24 cellular contexts compared by ENCODE assay signal in genomic region chr7:66258409-66258808, GRCh38. TPM values are rescaled to one million over a fixed set of nuclear protein-coding genes. Genes with fewer than 3 reads are reported as not detected.
DNase-seq lines count a peak whose midpoint lies in the region; ATAC-seq and TF ChIP-seq lines count a peak whose summit lies in the region.
"Had no signal": no experiment of that assay in that cellular context is flagged by ENCODE, and none has a peak within 500 bp of the region (broad histone marks: within the 10 kb centered on the region; RNA-seq: fewer than 3 reads in every experiment).

No MANE protein-coding gene starts in this region.

- H3K4me1 ChIP-seq in breast epithelium (no peaks in the 10 kb centered on the region), esophagus squamous epithelium (peaks cover 0 to 32% (median 6%) of the 10 kb centered on the region in 3 donors), muscle layer of duodenum (ENCODE audit: control insufficient read depth in 1 of 2, insufficient read depth in 2 of 2, low read length in 2 of 2) (no peaks in the 10 kb centered on the region), vagina (peaks cover 20% of the 10 kb centered on the region), mucosa of descending colon (ENCODE audit: low read depth) (no peaks in the 10 kb centered on the region)
- H3K4me1 ChIP-seq in naive thymus-derived CD4-positive, alpha-beta T cell (ENCODE audit: control insufficient read depth in 2 of 2, insufficient read depth in 2 of 2, low read length in 2 of 2) = no peaks in the 10 kb centered on the region
- H3K4me1 ChIP-seq: BLaER1, prostate gland had no signal

- H3K9me3 ChIP-seq in breast epithelium = no peaks in the 10 kb centered on the region
- H3K9me3 ChIP-seq in esophagus squamous epithelium = no peaks in the 10 kb centered on the region
- H3K9me3 ChIP-seq in muscle layer of duodenum (ENCODE audit: control insufficient read depth in 1 of 2, low read length in 2 of 2) = no peaks in the 10 kb centered on the region
- no peaks in the 10 kb centered on the region for H3K9me3 ChIP-seq in vagina
- H3K9me3 ChIP-seq in naive thymus-derived CD4-positive, alpha-beta T cell (ENCODE audit: control insufficient read depth in 2 of 3, low read length in 3 of 3) = no peaks in the 10 kb centered on the region
- peaks cover under 1% of the 10 kb centered on the region for H3K9me3 ChIP-seq in mucosa of descending colon
- H3K9me3 ChIP-seq: prostate gland, upper lobe of left lung had no signal

- H3K9me3 Mint-ChIP-seq in MCF 10A (ENCODE audit: unreplicated experiment) = no peaks in the 10 kb centered on the region
- H3K9me3 Mint-ChIP-seq in naive thymus-derived CD4-positive, alpha-beta T cell = peaks cover 0 to 4% (median 2%) of the 10 kb centered on the region in 11 donors
- H3K9me3 Mint-ChIP-seq: effector memory CD8-positive, alpha-beta T cell; stimulated activated memory B cell treated with anti-CD40 and anti-IgM and Interleukin-4, amounts not matched to agents 10 μg/mL and 1 μg/mL and 100 μg/mL, for 72 hours had no signal

- ATAC-seq in HG03135 (IDR thresholded peaks at IDR 0.05; ENCODE audit: unreplicated experiment) (no peak), mucosa of descending colon (no peak)
- no peak for ATAC-seq in naive thymus-derived CD4-positive, alpha-beta T cell
- ATAC-seq: effector memory CD8-positive, alpha-beta T cell; left ventricle myocardium superior; stimulated activated memory B cell treated with anti-CD40 and anti-IgM and Interleukin-4, amounts not matched to agents 10 μg/mL and 1 μg/mL and 100 μg/mL, for 72 hours had no signal

- no peak overlapping the region for H3K4me3 Mint-ChIP-seq in MCF 10A (ENCODE audit: unreplicated experiment)
- H3K4me3 Mint-ChIP-seq in naive thymus-derived CD4-positive, alpha-beta T cell = no peak overlapping the region
- H3K4me3 Mint-ChIP-seq: activated naive CD8-positive, alpha-beta T cell treated with anti-CD3 and anti-CD28 coated beads, Interleukin-2, amount 10 ng/mL, durations not matched to agents 7 days and 5 days; activated T-cell treated with anti-CD3 and anti-CD28 coated beads, Interleukin-2, amount 50 U/mL, for 24 hours; effector memory CD8-positive, alpha-beta T cell; H9; stimulated activated memory B cell treated with anti-CD40 and anti-IgM and Interleukin-4, amounts not matched to agents 10 μg/mL and 1 μg/mL and 100 μg/mL, for 72 hours had no signal

- H3K4me3 ChIP-seq in breast epithelium = no peak overlapping the region
- no peak overlapping the region for H3K4me3 ChIP-seq in esophagus squamous epithelium
- H3K4me3 ChIP-seq in muscle layer of duodenum (ENCODE audit: low read depth in 1 of 2, low read length in 2 of 2) = no peak overlapping the region
- H3K4me3 ChIP-seq in vagina = no peak overlapping the region
- no peak overlapping the region for H3K4me3 ChIP-seq in naive thymus-derived CD4-positive, alpha-beta T cell (ENCODE audit: low read length)
- H3K4me3 ChIP-seq in mucosa of descending colon = no peak overlapping the region
- H3K4me3 ChIP-seq: BLaER1, prostate gland, upper lobe of left lung had no signal

- H3K36me3 ChIP-seq in breast epithelium = no peaks in the 10 kb centered on the region
- no peaks in the 10 kb centered on the region for H3K36me3 ChIP-seq in esophagus squamous epithelium
- H3K36me3 ChIP-seq in muscle layer of duodenum (ENCODE audit: control insufficient read depth in 1 of 2, insufficient read depth in 2 of 2, low read length in 2 of 2) = peaks cover 0 to 24% of the 10 kb centered on the region in 2 donors
- H3K36me3 ChIP-seq in vagina = no peaks in the 10 kb centered on the region
- H3K36me3 ChIP-seq in naive thymus-derived CD4-positive, alpha-beta T cell (ENCODE audit: control insufficient read depth in 2 of 3, insufficient read depth in 3 of 3, low read length in 3 of 3) = no peaks in the 10 kb centered on the region
- no peaks in the 10 kb centered on the region for H3K36me3 ChIP-seq in mucosa of descending colon (ENCODE audit: low read depth)
- H3K36me3 ChIP-seq: prostate gland, upper lobe of left lung had no signal

- 41 to 46% methylated on average over 5 of the region's 5 CpGs for WGBS in esophagus squamous epithelium, 2 donors

- peaks cover 5% of the 10 kb centered on the region for H3K4me1 Mint-ChIP-seq in MCF 10A (ENCODE audit: insufficient read depth, unreplicated experiment)
- no peaks in the 10 kb centered on the region for H3K4me1 Mint-ChIP-seq in naive thymus-derived CD4-positive, alpha-beta T cell
- H3K4me1 Mint-ChIP-seq: activated naive CD8-positive, alpha-beta T cell treated with anti-CD3 and anti-CD28 coated beads, Interleukin-2, amount 10 ng/mL, durations not matched to agents 7 days and 5 days; stimulated activated memory B cell treated with anti-CD40 and anti-IgM and Interleukin-4, amounts not matched to agents 10 μg/mL and 1 μg/mL and 100 μg/mL, for 72 hours had no signal

- BruUV-seq in MCF 10A (replicated peaks; lab: Mats Ljungman, UMichigan) = no TSS peak

- CTCF ChIA-PET in MCF 10A (lab: Yijun Ruan, JAX) = no interaction called here
- CTCF ChIA-PET in naive thymus-derived CD4-positive, alpha-beta T cell (lab: Charles Lee) = no interaction called here

- H3K27ac Mint-ChIP-seq in MCF 10A (ENCODE audit: low read depth, unreplicated experiment) = no peak overlapping the region
- H3K27ac Mint-ChIP-seq in naive thymus-derived CD4-positive, alpha-beta T cell = no peak overlapping the region
- H3K27ac Mint-ChIP-seq: activated naive CD8-positive, alpha-beta T cell treated with anti-CD3 and anti-CD28 coated beads, Interleukin-2, amount 10 ng/mL, durations not matched to agents 7 days and 5 days; activated T-cell treated with anti-CD3 and anti-CD28 coated beads, Interleukin-2, amount 50 U/mL, for 24 hours; effector memory CD8-positive, alpha-beta T cell; stimulated activated memory B cell treated with anti-CD40 and anti-IgM and Interleukin-4, amounts not matched to agents 10 μg/mL and 1 μg/mL and 100 μg/mL, for 72 hours had no signal

- no peak for TF ChIP-seq CTCF in breast epithelium (IDR thresholded peaks at IDR 0.05)
- no peak for TF ChIP-seq CTCF in MCF 10A (IDR thresholded peaks at IDR 0.05; ENCODE audit: unreplicated experiment)
- TF ChIP-seq CTCF in esophagus squamous epithelium (IDR thresholded peaks at IDR 0.05) = no peak
- TF ChIP-seq CTCF in vagina (IDR thresholded peaks at IDR 0.05) = no peak
- TF ChIP-seq CTCF in mucosa of descending colon (IDR thresholded peaks at IDR 0.05) = no peak

- H3K27ac ChIP-seq in breast epithelium (peak overlapping the region; percentile 18 to 46), esophagus squamous epithelium (peak overlapping the region; percentile 9 to 73 (median 56)), muscle layer of duodenum (ENCODE audit: low read length) (peak overlapping the region; percentile 57), vagina (peak overlapping the region; percentile 34)
- no peak overlapping the region for H3K27ac ChIP-seq in naive thymus-derived CD4-positive, alpha-beta T cell (ENCODE audit: low read depth, low read length)
- H3K27ac ChIP-seq: 22Rv1, BLaER1, prostate gland, upper lobe of left lung had no signal

- no peaks in the 10 kb centered on the region for H3K27me3 Mint-ChIP-seq in MCF 10A (ENCODE audit: insufficient read depth, unreplicated experiment)
- H3K27me3 Mint-ChIP-seq in naive thymus-derived CD4-positive, alpha-beta T cell = peaks cover 0 to 8% (median 2%) of the 10 kb centered on the region in 5 donors
- H3K27me3 Mint-ChIP-seq: activated T-cell treated with anti-CD3 and anti-CD28 coated beads, Interleukin-2, amount 50 U/mL, for 24 hours; stimulated activated memory B cell treated with anti-CD40 and anti-IgM and Interleukin-4, amounts not matched to agents 10 μg/mL and 1 μg/mL and 100 μg/mL, for 72 hours had no signal

- TF ChIP-seq POLR2A in breast epithelium (IDR thresholded peaks at IDR 0.05) = no peak
- TF ChIP-seq POLR2A in esophagus squamous epithelium (IDR thresholded peaks at IDR 0.05) = no peak
- TF ChIP-seq POLR2A in vagina (IDR thresholded peaks at IDR 0.05) = no peak

- no peak for DNase-seq in breast epithelium (ENCODE audit: low spot score in 2 of 2)
- no peak for DNase-seq in MCF 10A (ENCODE audit: unreplicated experiment)
- no peak for DNase-seq in esophagus squamous epithelium (lab: John Stamatoyannopoulos, UW)
- no peak for DNase-seq in vagina (ENCODE audit: extremely low spot score in 2 of 2)
- no peak for DNase-seq in naive thymus-derived CD4-positive, alpha-beta T cell
- DNase-seq in mucosa of descending colon = no peak
- DNase-seq: activated CD4-positive, alpha-beta T cell treated with anti-CD3 and anti-CD28 coated beads, Interleukin-2, amount 50 U/mL, for 4 hours; activated naive CD8-positive, alpha-beta T cell treated with anti-CD3 and anti-CD28 coated beads, Interleukin-2, amount 10 ng/mL, durations not matched to agents 7 days and 5 days; activated T-cell treated with anti-CD3 and anti-CD28 coated beads, Interleukin-2, amount 50 U/mL, for 24 hours; cerebellar nuclear complex; DMS 273 treated with DMSO at 0.1 percent for 48 hours; effector memory CD8-positive, alpha-beta T cell; foreskin fibroblast; H9; Karpas-422; left ventricle myocardium superior; NK-92 treated with Interleukin-12 subunit alpha and Interleukin-12 subunit beta, amount 100 ng/mL, for 24 hours; upper lobe of left lung had no signal

- POLR2A ChIA-PET in MCF 10A (lab: Yijun Ruan, JAX) = interaction anchor here (1.3 kb wide), 1 partner anchor 96 kb away, joined by 4 read pairs; no protein-coding TSS in a partner anchor
- POLR2A ChIA-PET in naive thymus-derived CD4-positive, alpha-beta T cell (lab: Charles Lee) = no interaction called here

- intact Hi-C loops in breast epithelium (cut with DNase I; ENCODE audit: low total_unique reads) (no loop called here), MCF 10A (cut with micrococcal nuclease) (no loop called here), esophagus squamous epithelium (cut with DNase I) (no loop called here), vagina (cut with DNase I) (no loop called here), mucosa of descending colon (cut with DNase I, micrococcal nuclease) (no loop called here)
- intact Hi-C loops in naive thymus-derived CD4-positive, alpha-beta T cell (cut with micrococcal nuclease) = no loop called here

- H3K27me3 ChIP-seq in breast epithelium (no peaks in the 10 kb centered on the region), esophagus squamous epithelium (no peaks in the 10 kb centered on the region), muscle layer of duodenum (ENCODE audit: low read depth, low read length) (no peaks in the 10 kb centered on the region), vagina (no peaks in the 10 kb centered on the region)
- H3K27me3 ChIP-seq in naive thymus-derived CD4-positive, alpha-beta T cell (ENCODE audit: control insufficient read depth in 2 of 2, insufficient read depth in 2 of 2, low read length in 2 of 2) = no peaks in the 10 kb centered on the region
- H3K27me3 ChIP-seq: BLaER1, upper lobe of left lung had no signal

- no peaks in the 10 kb centered on the region for H3K36me3 Mint-ChIP-seq in MCF 10A (ENCODE audit: insufficient read depth, unreplicated experiment)
- H3K36me3 Mint-ChIP-seq in naive thymus-derived CD4-positive, alpha-beta T cell = peaks cover 0 to 12% (median 9%) of the 10 kb centered on the region in 5 donors

RNA-seq across cellular contexts. Expression of gene TPST1, which starts 53.3 kb away (rescaled TPM):
- total RNA-seq in breast epithelium (10 to 100 TPM; 23.2 to 34.4 (median 23.3) TPM), MCF 10A (2022) (3.2 and 8.7 TPM in 2 replicates), esophagus squamous epithelium (10 to 100 TPM; 10.2 to 23.1 (median 17.1) TPM), vagina (52.3 TPM), mucosa of descending colon (10 to 100 TPM in 1 of 3 donors, 1 to 10 TPM in 2; 3.5 to 15.0 (median 8.5) TPM)
- total RNA-seq in naive thymus-derived CD4-positive, alpha-beta T cell = 1 to 10 TPM in 4 of 5 experiments, under 1 TPM in 1; 0.70 to 5.0 (median 2.7) TPM
- 1 to 10 TPM; 2.2 to 5.5 TPM for polyA plus RNA-seq in naive thymus-derived CD4-positive, alpha-beta T cell
